10 cellular contexts compared by ENCODE assay signal in the genomic region with DNA sequence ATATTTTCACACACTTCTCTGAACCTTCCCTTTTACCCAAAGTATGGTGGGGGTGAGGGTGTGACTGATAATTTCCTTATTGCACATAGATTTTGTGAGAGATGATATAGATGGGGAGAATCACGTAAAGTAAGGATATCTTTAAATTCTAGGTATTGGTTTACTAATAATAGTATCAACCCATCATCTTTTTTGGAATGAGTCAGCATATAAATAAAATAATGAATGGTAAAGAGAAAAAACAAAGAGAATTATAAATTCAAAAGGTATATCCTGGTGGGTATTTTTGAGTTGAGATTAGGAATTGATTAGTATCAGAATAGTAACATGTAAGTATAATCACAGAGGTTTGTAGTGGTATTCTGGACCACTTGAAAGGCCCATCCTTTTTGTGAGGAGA.
"Had no signal": no experiment of that assay in that cellular context is flagged by ENCODE, and none has a peak within 500 bp of the region (broad histone marks: within the 10 kb centered on the region; RNA-seq: fewer than 3 reads in every experiment).

No MANE protein-coding gene starts in this region.

- H3K9me3 Mint-ChIP-seq: H9, HFFc6 had no signal

- ATAC-seq: HCT116 had no signal

- H3K9me3 ChIP-seq: HAP-1 had no signal

- H3K4me3 ChIP-seq: GM23248, HAP-1 had no signal

- H3K4me1 ChIP-seq: HAP-1 had no signal

- DNase-seq: GM23248, GOT3, H7, H9, HCEC 1CT, HFFc6 had no signal

- H3K36me3 ChIP-seq: HAP-1 had no signal

- H2AFZ ChIP-seq: GM23248 had no signal

- FAIRE-seq: H1, H54 had no signal

- H3K27ac Mint-ChIP-seq: H9, HFFc6 had no signal

- H3K9ac ChIP-seq: GM23248 had no signal

- H3K4me3 Mint-ChIP-seq: H9, HFFc6 had no signal

- H3K27ac ChIP-seq: GM23248 had no signal
